Comparison of ENCODE assay signal across 12 cellular contexts in genomic region chr4:102429553-102429952, GRCh38.
DNase-seq lines count a peak whose midpoint lies in the region; ATAC-seq and TF ChIP-seq lines count a peak whose summit lies in the region.
"Had no signal": no experiment of that assay in that cellular context is flagged by ENCODE, and none has a peak within 500 bp of the region (broad histone marks: within the 10 kb centered on the region; RNA-seq: fewer than 3 reads in every experiment).

No MANE protein-coding gene starts in this region.

- no peaks in the 10 kb centered on the region for H3K36me3 Mint-ChIP-seq in natural killer cell

- no peaks in the 10 kb centered on the region for H3K9me3 Mint-ChIP-seq in natural killer cell

- peak; percentile 87 for DNase-seq in EH (ENCODE audit: low read depth)
- peak; percentile 64 for DNase-seq in LoVo (ENCODE audit: low spot score)
- peak; percentile 77 to 93 for DNase-seq in cardiac fibroblast (ENCODE audit: low read depth in 2 of 2)
- DNase-seq in natural killer cell, result no peak
- no peak for DNase-seq in Ammon's horn (ENCODE audit: low spot score)
- no peak for DNase-seq in DMS53 treated with DMSO at 0.1 percent for 48 hours (lab: John Stamatoyannopoulos, UW; ENCODE audit: unreplicated experiment)
- DNase-seq: activated CD4-positive, alpha-beta T cell treated with anti-CD3 and anti-CD28 coated beads for 48 hours; caudate nucleus; NCI-H1694 treated with DMSO at 0.1 percent for 48 hours; OCI-M1 had no signal

- H3K4me1 Mint-ChIP-seq in natural killer cell, result peaks cover 0 to 6% of the 10 kb centered on the region in 2 donors

- ATAC-seq in natural killer cell (no peak), GM18858 (IDR thresholded peaks at IDR 0.05; ENCODE audit: unreplicated experiment) (no peak), HG03378 (IDR thresholded peaks at IDR 0.05; ENCODE audit: unreplicated experiment) (no peak)

- H3K27ac Mint-ChIP-seq in natural killer cell, result peak overlapping the region in 1 of 2 donors; percentile 1

- peak overlapping the region; percentile 51 for H3K4me3 Mint-ChIP-seq in natural killer cell

- no peak for TF ChIP-seq CTCF in cardiac fibroblast (IDR thresholded peaks at IDR 0.05; ENCODE audit: low read depth, low read length)
- no peak for TF ChIP-seq CTCF in natural killer cell (IDR thresholded peaks at IDR 0.05)

- intact Hi-C loops in natural killer cell (cut with micrococcal nuclease), result no loop called here

- peak overlapping the region in 1 of 2 donors; percentile 44 for H3K4me3 ChIP-seq in cardiac fibroblast (replicated peaks in 1 of 2; ENCODE audit: low read depth in 2 of 2, low read length in 2 of 2)

- H3K27me3 Mint-ChIP-seq in natural killer cell (ENCODE audit: low read depth in 2 of 2), result no peaks in the 10 kb centered on the region

Comparison
In these comparisons a context has a peak if more than half of its experiments do, and no peak if none do; other contexts are left out.
1. DNase-seq: peak in EH (single experiment), LoVo (single experiment) and cardiac fibroblast (2 of 2); none in natural killer cell (single experiment), Ammon's horn (single experiment) and DMS53 treated with DMSO at 0.1 percent for 48 hours (single experiment).